2 cellular contexts compared by ENCODE assay signal in the genomic region with DNA sequence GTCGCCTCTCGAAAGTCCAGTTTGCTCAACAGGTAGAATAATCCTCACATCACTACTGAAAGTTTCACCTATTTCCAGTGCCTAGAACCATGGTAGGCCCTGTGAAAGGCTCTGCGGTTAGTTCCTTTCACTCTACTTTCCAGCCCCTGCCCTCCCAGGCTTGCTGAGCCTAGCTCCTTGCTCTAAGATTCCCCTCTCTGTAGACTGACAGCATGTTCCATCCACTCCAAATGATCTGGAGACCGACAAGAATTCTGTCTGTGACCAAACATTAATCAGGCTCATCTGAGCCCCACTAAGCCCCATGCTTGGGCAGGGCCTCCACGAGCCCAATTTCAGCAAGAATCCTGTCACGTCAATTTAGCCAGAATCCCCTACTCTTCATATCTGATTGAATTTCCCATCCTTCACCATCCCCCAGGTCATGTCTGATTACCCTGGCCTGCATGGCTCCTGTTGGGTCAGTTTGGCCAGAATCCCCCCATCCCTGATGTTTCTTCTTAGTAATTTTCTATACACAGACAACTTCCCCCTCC.
TF ChIP-seq lines count a peak whose summit lies in the region.

No MANE protein-coding gene starts in this region.

TF ChIP-seq in IMR-90, 13 proteins besides CTCF, POLR2A, EP300 and RAD21:
- TF ChIP-seq RCOR1 (IDR thresholded peaks at IDR 0.05; ENCODE audit: insufficient replicate concordance, low read length) = no peak
- no peak for TF ChIP-seq RFX5 (IDR thresholded peaks at IDR 0.05; ENCODE audit: low read depth, low read length)
- TF ChIP-seq CEBPB (IDR thresholded peaks at IDR 0.05; ENCODE audit: low read depth, low read length) = no peak
- TF ChIP-seq FOS (IDR thresholded peaks at IDR 0.05; ENCODE audit: low read depth, low read length) = no peak
- no peak for TF ChIP-seq MAFK (IDR thresholded peaks at IDR 0.05; ENCODE audit: low read depth, low read length)
- TF ChIP-seq CHD1 (IDR thresholded peaks at IDR 0.05; ENCODE audit: low read depth, low read length) = no peak
- TF ChIP-seq MAZ (IDR thresholded peaks at IDR 0.05; ENCODE audit: borderline replicate concordance, low read depth, low read length) = no peak
- TF ChIP-seq, protein P1, sequence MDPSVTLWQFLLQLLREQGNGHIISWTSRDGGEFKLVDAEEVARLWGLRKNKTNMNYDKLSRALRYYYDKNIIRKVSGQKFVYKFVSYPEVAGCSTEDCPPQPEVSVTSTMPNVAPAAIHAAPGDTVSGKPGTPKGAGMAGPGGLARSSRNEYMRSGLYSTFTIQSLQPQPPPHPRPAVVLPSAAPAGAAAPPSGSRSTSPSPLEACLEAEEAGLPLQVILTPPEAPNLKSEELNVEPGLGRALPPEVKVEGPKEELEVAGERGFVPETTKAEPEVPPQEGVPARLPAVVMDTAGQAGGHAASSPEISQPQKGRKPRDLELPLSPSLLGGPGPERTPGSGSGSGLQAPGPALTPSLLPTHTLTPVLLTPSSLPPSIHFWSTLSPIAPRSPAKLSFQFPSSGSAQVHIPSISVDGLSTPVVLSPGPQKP (IDR thresholded peaks at IDR 0.05; ENCODE audit: borderline replicate concordance, low read depth, low read length) = no peak
- TF ChIP-seq BHLHE40 (IDR thresholded peaks at IDR 0.05; ENCODE audit: low read depth, low read length) = no peak
- TF ChIP-seq, protein P2, sequence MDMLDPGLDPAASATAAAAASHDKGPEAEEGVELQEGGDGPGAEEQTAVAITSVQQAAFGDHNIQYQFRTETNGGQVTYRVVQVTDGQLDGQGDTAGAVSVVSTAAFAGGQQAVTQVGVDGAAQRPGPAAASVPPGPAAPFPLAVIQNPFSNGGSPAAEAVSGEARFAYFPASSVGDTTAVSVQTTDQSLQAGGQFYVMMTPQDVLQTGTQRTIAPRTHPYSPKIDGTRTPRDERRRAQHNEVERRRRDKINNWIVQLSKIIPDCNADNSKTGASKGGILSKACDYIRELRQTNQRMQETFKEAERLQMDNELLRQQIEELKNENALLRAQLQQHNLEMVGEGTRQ (IDR thresholded peaks at IDR 0.05; ENCODE audit: low read depth, low read length) = no peak
- no peak for TF ChIP-seq SMC3 (IDR thresholded peaks at IDR 0.05; ENCODE audit: low read depth, low read length)
- TF ChIP-seq NFE2L2 (IDR thresholded peaks at IDR 0.05; ENCODE audit: low read depth, low read length) = no peak
- no peak for TF ChIP-seq MXI1 (IDR thresholded peaks at IDR 0.05; ENCODE audit: borderline replicate concordance, low read depth, low read length)

TF ChIP-seq in H1, 55 proteins besides CTCF, POLR2A, EP300 and RAD21:
- TF ChIP-seq SIN3A (conservative IDR thresholded peaks at IDR 0.05 in 1 of 2, IDR thresholded peaks at IDR 0.05 in 1 of 2; ENCODE audit: low read depth in 1 of 2, low read length in 2 of 2) = no peak
- TF ChIP-seq, protein P3, sequence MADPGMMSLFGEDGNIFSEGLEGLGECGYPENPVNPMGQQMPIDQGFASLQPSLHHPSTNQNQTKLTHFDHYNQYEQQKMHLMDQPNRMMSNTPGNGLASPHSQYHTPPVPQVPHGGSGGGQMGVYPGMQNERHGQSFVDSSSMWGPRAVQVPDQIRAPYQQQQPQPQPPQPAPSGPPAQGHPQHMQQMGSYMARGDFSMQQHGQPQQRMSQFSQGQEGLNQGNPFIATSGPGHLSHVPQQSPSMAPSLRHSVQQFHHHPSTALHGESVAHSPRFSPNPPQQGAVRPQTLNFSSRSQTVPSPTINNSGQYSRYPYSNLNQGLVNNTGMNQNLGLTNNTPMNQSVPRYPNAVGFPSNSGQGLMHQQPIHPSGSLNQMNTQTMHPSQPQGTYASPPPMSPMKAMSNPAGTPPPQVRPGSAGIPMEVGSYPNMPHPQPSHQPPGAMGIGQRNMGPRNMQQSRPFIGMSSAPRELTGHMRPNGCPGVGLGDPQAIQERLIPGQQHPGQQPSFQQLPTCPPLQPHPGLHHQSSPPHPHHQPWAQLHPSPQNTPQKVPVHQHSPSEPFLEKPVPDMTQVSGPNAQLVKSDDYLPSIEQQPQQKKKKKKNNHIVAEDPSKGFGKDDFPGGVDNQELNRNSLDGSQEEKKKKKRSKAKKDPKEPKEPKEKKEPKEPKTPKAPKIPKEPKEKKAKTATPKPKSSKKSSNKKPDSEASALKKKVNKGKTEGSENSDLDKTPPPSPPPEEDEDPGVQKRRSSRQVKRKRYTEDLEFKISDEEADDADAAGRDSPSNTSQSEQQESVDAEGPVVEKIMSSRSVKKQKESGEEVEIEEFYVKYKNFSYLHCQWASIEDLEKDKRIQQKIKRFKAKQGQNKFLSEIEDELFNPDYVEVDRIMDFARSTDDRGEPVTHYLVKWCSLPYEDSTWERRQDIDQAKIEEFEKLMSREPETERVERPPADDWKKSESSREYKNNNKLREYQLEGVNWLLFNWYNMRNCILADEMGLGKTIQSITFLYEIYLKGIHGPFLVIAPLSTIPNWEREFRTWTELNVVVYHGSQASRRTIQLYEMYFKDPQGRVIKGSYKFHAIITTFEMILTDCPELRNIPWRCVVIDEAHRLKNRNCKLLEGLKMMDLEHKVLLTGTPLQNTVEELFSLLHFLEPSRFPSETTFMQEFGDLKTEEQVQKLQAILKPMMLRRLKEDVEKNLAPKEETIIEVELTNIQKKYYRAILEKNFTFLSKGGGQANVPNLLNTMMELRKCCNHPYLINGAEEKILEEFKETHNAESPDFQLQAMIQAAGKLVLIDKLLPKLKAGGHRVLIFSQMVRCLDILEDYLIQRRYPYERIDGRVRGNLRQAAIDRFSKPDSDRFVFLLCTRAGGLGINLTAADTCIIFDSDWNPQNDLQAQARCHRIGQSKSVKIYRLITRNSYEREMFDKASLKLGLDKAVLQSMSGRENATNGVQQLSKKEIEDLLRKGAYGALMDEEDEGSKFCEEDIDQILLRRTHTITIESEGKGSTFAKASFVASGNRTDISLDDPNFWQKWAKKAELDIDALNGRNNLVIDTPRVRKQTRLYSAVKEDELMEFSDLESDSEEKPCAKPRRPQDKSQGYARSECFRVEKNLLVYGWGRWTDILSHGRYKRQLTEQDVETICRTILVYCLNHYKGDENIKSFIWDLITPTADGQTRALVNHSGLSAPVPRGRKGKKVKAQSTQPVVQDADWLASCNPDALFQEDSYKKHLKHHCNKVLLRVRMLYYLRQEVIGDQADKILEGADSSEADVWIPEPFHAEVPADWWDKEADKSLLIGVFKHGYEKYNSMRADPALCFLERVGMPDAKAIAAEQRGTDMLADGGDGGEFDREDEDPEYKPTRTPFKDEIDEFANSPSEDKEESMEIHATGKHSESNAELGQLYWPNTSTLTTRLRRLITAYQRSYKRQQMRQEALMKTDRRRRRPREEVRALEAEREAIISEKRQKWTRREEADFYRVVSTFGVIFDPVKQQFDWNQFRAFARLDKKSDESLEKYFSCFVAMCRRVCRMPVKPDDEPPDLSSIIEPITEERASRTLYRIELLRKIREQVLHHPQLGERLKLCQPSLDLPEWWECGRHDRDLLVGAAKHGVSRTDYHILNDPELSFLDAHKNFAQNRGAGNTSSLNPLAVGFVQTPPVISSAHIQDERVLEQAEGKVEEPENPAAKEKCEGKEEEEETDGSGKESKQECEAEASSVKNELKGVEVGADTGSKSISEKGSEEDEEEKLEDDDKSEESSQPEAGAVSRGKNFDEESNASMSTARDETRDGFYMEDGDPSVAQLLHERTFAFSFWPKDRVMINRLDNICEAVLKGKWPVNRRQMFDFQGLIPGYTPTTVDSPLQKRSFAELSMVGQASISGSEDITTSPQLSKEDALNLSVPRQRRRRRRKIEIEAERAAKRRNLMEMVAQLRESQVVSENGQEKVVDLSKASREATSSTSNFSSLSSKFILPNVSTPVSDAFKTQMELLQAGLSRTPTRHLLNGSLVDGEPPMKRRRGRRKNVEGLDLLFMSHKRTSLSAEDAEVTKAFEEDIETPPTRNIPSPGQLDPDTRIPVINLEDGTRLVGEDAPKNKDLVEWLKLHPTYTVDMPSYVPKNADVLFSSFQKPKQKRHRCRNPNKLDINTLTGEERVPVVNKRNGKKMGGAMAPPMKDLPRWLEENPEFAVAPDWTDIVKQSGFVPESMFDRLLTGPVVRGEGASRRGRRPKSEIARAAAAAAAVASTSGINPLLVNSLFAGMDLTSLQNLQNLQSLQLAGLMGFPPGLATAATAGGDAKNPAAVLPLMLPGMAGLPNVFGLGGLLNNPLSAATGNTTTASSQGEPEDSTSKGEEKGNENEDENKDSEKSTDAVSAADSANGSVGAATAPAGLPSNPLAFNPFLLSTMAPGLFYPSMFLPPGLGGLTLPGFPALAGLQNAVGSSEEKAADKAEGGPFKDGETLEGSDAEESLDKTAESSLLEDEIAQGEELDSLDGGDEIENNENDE (IDR thresholded peaks at IDR 0.05; ENCODE audit: insufficient replicate concordance, low read length) = no peak
